In genomic region chr5:40227927-40228326, GRCh38 we compare ENCODE assay signal across 32 cellular contexts.
"Had no signal": no experiment of that assay in that cellular context is flagged by ENCODE, and none has a peak within 500 bp of the region (broad histone marks: within the 10 kb centered on the region; RNA-seq: fewer than 3 reads in every experiment).

No MANE protein-coding gene starts in this region.

- H3K9me3 Mint-ChIP-seq: activated CD4-positive, alpha-beta memory T cell treated with anti-CD3 and anti-CD28 coated beads, Interleukin-2, amount 10 ng/mL, durations not matched to agents 7 days and 5 days; activated naive CD4-positive, alpha-beta T cell treated with anti-CD3 and anti-CD28 coated beads, Interleukin-2, amount 50 U/mL, for 24 hours; activated T-cell treated with anti-CD3 and anti-CD28 coated beads, Interleukin-2, amount 50 U/mL, for 24 hours; activated T-helper 17 cell treated with anti-CD3 and anti-CD28 coated beads, Interleukin-2, amount 50 U/mL, for 72 hours; brain; effector memory CD8-positive, alpha-beta T cell; immature natural killer cell; memory B cell; natural killer cell; stimulated activated naive CD8-positive, alpha-beta T cell treated with anti-CD3 and anti-CD28 coated beads, Interleukin-15, Interleukin-2, amounts not matched to agents 100 ng/mL and 50 ng/mL, for 24 hours had no signal

- H3K36me3 ChIP-seq: ascending aorta, cardiac muscle cell, neutrophil, ovary, right lobe of liver, thoracic aorta, upper lobe of right lung, WERI-Rb-1 had no signal

- H3K4me3 Mint-ChIP-seq: activated CD4-positive, alpha-beta memory T cell treated with anti-CD3 and anti-CD28 coated beads, Interleukin-2, amount 10 ng/mL, durations not matched to agents 7 days and 5 days; activated CD4-positive, alpha-beta T cell treated with anti-CD3 and anti-CD28 coated beads, Interleukin-2, amount 10 ng/mL, durations not matched to agents 24 days and 14 days; activated naive CD4-positive, alpha-beta T cell treated with anti-CD3 and anti-CD28 coated beads, Interleukin-2, amount 50 U/mL, for 24 hours; activated T-cell treated with anti-CD3 and anti-CD28 coated beads, Interleukin-2, amount 50 U/mL, for 24 hours; activated T-helper 17 cell treated with anti-CD3 and anti-CD28 coated beads, Interleukin-2, amount 50 U/mL, for 72 hours; brain; effector memory CD8-positive, alpha-beta T cell; immature natural killer cell; memory B cell; natural killer cell; stimulated activated naive CD8-positive, alpha-beta T cell treated with anti-CD3 and anti-CD28 coated beads, Interleukin-15, Interleukin-2, amounts not matched to agents 100 ng/mL and 50 ng/mL, for 24 hours; T-helper 1 cell treated with Interleukin-12 subunit alpha and Interleukin-12 subunit beta and Interleukin-4 antibody, amounts not matched to agents 30 μg/mL and 1 μg/mL, for 36 hours had no signal

- H3K4me3 ChIP-seq: ascending aorta, cardiac muscle cell, ovary, right lobe of liver, thoracic aorta, upper lobe of right lung had no signal

- H3K27ac Mint-ChIP-seq: activated CD4-positive, alpha-beta memory T cell treated with anti-CD3 and anti-CD28 coated beads, Interleukin-2, amount 10 ng/mL, durations not matched to agents 7 days and 5 days; activated CD4-positive, alpha-beta T cell treated with anti-CD3 and anti-CD28 coated beads, Interleukin-2, amount 10 ng/mL, durations not matched to agents 24 days and 14 days; activated naive CD4-positive, alpha-beta T cell treated with anti-CD3 and anti-CD28 coated beads, Interleukin-2, amount 50 U/mL, for 24 hours; activated T-cell treated with anti-CD3 and anti-CD28 coated beads, Interleukin-2, amount 50 U/mL, for 24 hours; activated T-helper 17 cell treated with anti-CD3 and anti-CD28 coated beads, Interleukin-2, amount 50 U/mL, for 72 hours; brain; effector memory CD8-positive, alpha-beta T cell; immature natural killer cell; memory B cell; natural killer cell; progenitor cell of endocrine pancreas; stimulated activated naive CD8-positive, alpha-beta T cell treated with anti-CD3 and anti-CD28 coated beads, Interleukin-15, Interleukin-2, amounts not matched to agents 100 ng/mL and 50 ng/mL, for 24 hours; T-helper 1 cell treated with Interleukin-12 subunit alpha and Interleukin-12 subunit beta and Interleukin-4 antibody, amounts not matched to agents 30 μg/mL and 1 μg/mL, for 36 hours had no signal

- H3K27me3 Mint-ChIP-seq: activated CD4-positive, alpha-beta memory T cell treated with anti-CD3 and anti-CD28 coated beads, Interleukin-2, amount 10 ng/mL, durations not matched to agents 7 days and 5 days; activated CD4-positive, alpha-beta T cell treated with anti-CD3 and anti-CD28 coated beads, Interleukin-2, amount 10 ng/mL, durations not matched to agents 24 days and 14 days; activated naive CD4-positive, alpha-beta T cell treated with anti-CD3 and anti-CD28 coated beads, Interleukin-2, amount 50 U/mL, for 24 hours; activated T-cell treated with anti-CD3 and anti-CD28 coated beads, Interleukin-2, amount 50 U/mL, for 24 hours; activated T-helper 17 cell treated with anti-CD3 and anti-CD28 coated beads, Interleukin-2, amount 50 U/mL, for 72 hours; brain; effector memory CD8-positive, alpha-beta T cell; progenitor cell of endocrine pancreas; stimulated activated naive CD8-positive, alpha-beta T cell treated with anti-CD3 and anti-CD28 coated beads, Interleukin-15, Interleukin-2, amounts not matched to agents 100 ng/mL and 50 ng/mL, for 24 hours had no signal

- H3K9me3 ChIP-seq: ascending aorta, neutrophil, ovary, right lobe of liver, thoracic aorta, upper lobe of right lung had no signal

- H3K27ac ChIP-seq: ascending aorta, cardiac muscle cell, neutrophil, ovary, right lobe of liver, thoracic aorta, upper lobe of right lung, WERI-Rb-1 had no signal

- ATAC-seq: activated T-helper 17 cell treated with anti-CD3 and anti-CD28 coated beads, Interleukin-2, amount 50 U/mL, for 72 hours; effector memory CD8-positive, alpha-beta T cell; left colon; natural killer cell; right lobe of liver; upper lobe of right lung had no signal

- DNase-seq: activated CD4-positive, alpha-beta memory T cell treated with anti-CD3 and anti-CD28 coated beads, Interleukin-2, amount 10 ng/mL, durations not matched to agents 7 days and 5 days; activated CD4-positive, alpha-beta T cell treated with anti-CD3 and anti-CD28 coated beads, Interleukin-2, amount 10 ng/mL, durations not matched to agents 24 days and 14 days; activated CD4-positive, CD25-positive, alpha-beta regulatory T cell treated with anti-CD3 and anti-CD28 coated beads, Interleukin-2, amount 50 U/mL, for 72 hours; activated CD8-positive, alpha-beta memory T cell treated with anti-CD3 and anti-CD28 coated beads, Interleukin-2, amount 50 U/mL, for 48 hours; activated T-cell treated with anti-CD3 and anti-CD28 coated beads, Interleukin-2, amount 50 U/mL, for 24 hours; cortex of kidney; effector memory CD8-positive, alpha-beta T cell; erythroblast; head of caudate nucleus; hippocampal formation; immature natural killer cell; kidney; left colon; natural killer cell; ovary; right lobe of liver; stimulated activated CD4-positive, alpha-beta T cell treated with anti-CD3 and anti-CD28 coated beads, Interleukin-2, amount 100 ng/mL, for 48 hours; SW 1271; T-helper 9 cell; upper lobe of right lung; WERI-Rb-1 had no signal

- H3K4me1 ChIP-seq: ascending aorta, right lobe of liver, upper lobe of right lung had no signal

- H3K27me3 ChIP-seq: ascending aorta, ovary, right lobe of liver, upper lobe of right lung had no signal

- H3K36me3 Mint-ChIP-seq: activated naive CD4-positive, alpha-beta T cell treated with anti-CD3 and anti-CD28 coated beads, Interleukin-2, amount 50 U/mL, for 24 hours; brain; immature natural killer cell; memory B cell; natural killer cell had no signal
